ENCODE assay signal across 27 cellular contexts in genomic region chr18:28005164-28005563, GRCh38.
DNase-seq lines count a peak whose midpoint lies in the region; ATAC-seq and TF ChIP-seq lines count a peak whose summit lies in the region.
"Had no signal": no experiment of that assay in that cellular context is flagged by ENCODE, and none has a peak within 500 bp of the region (broad histone marks: within the 10 kb centered on the region; RNA-seq: fewer than 3 reads in every experiment).

No MANE protein-coding gene starts in this region.

- WGBS in heart right ventricle, 2 donors: 56 to 66% methylated on average over 7 of the region's 7 CpGs

- H3K9me3 Mint-ChIP-seq in nephron progenitor cell: no peaks in the 10 kb centered on the region

- H3K4me1 ChIP-seq in heart right ventricle: peaks cover 0 to 33% (median 5%) of the 10 kb centered on the region in 9 donors
- H3K4me1 ChIP-seq: suprapubic skin, upper lobe of right lung had no signal

- no peak overlapping the region for H3K4me3 ChIP-seq in heart right ventricle
- H3K4me3 ChIP-seq: skin epidermis, suprapubic skin, upper lobe of right lung had no signal

- DNase-seq in Ammon's horn (ENCODE audit: low spot score) (peak; percentile 29), heart right ventricle (no peak), nephron progenitor cell (no peak), DMS153 (lab: John Stamatoyannopoulos, UW) (no peak), AG08395 (ENCODE audit: low spot score) (no peak)
- DNase-seq: activated CD4-positive, alpha-beta T cell treated with anti-CD3 and anti-CD28 coated beads, Interleukin-2, amount 50 U/mL, for 4 hours; activated naive CD4-positive, alpha-beta T cell treated with Interleukin-2 at 50 U/mL for 16 hours; activated T-cell treated with anti-CD3 and anti-CD28 coated beads, Interleukin-2, amount 50 U/mL, for 72 hours; CD4-positive, alpha-beta memory T cell; KG1; MM.1S; NCI-H2029 treated with DMSO at 0.1 percent for 48 hours; NCI-H2227 treated with DMSO at 0.1 percent for 48 hours; NCI-H526; OCI-M1; SK-N-SH; stimulated activated naive CD4-positive, alpha-beta T cell; upper lobe of right lung had no signal

- intact Hi-C loops in heart right ventricle (cut with DNase I): loop anchor here in 3 of 10 donors (10.0 kb wide), 3 partner anchors 90 to 180 kb away; partner anchors contain the start of gene CDH2 (in 2 of the 3)

- H3K9me3 ChIP-seq in heart right ventricle: no peaks in the 10 kb centered on the region
- H3K9me3 ChIP-seq: SK-N-SH, suprapubic skin, upper lobe of right lung had no signal

- ATAC-seq in heart right ventricle: peak in 6 of 8 donors; percentile 33 to 64 (median 46)
- ATAC-seq in GM18517 (IDR thresholded peaks at IDR 0.05; ENCODE audit: unreplicated experiment): no peak
- no peak for ATAC-seq in GM18873 (IDR thresholded peaks at IDR 0.05; ENCODE audit: low FRiP score, unreplicated experiment)
- ATAC-seq: activated CD4-positive, CD25-positive, alpha-beta regulatory T cell treated with anti-CD3 and anti-CD28 coated beads, Interleukin-2, amount 50 U/mL, for 24 hours; activated T-cell treated with anti-CD3 and anti-CD28 coated beads, Interleukin-2, amount 50 U/mL, for 72 hours; left lobe of liver; upper lobe of right lung had no signal

- no peak overlapping the region for H3K4me3 Mint-ChIP-seq in nephron progenitor cell
- H3K4me3 Mint-ChIP-seq: activated T-cell treated with anti-CD3 and anti-CD28 coated beads, Interleukin-2, amount 50 U/mL, for 72 hours; CD4-positive, alpha-beta memory T cell; T-helper 1 cell treated with Interleukin-12 subunit alpha and Interleukin-12 subunit beta and Interleukin-4 antibody, amounts not matched to agents 30 μg/mL and 1 μg/mL, for 36 hours had no signal

- peaks cover 76% of the 10 kb centered on the region for H3K36me3 Mint-ChIP-seq in nephron progenitor cell (ENCODE audit: low read depth)
- H3K36me3 Mint-ChIP-seq: CD4-positive, alpha-beta memory T cell had no signal

- peak overlapping the region; percentile 46 for H3K27ac Mint-ChIP-seq in nephron progenitor cell
- H3K27ac Mint-ChIP-seq: activated T-cell treated with anti-CD3 and anti-CD28 coated beads, Interleukin-2, amount 50 U/mL, for 72 hours; CD4-positive, alpha-beta memory T cell; T-helper 1 cell treated with Interleukin-12 subunit alpha and Interleukin-12 subunit beta and Interleukin-4 antibody, amounts not matched to agents 30 μg/mL and 1 μg/mL, for 36 hours had no signal

- TF ChIP-seq CTCF in heart right ventricle (IDR thresholded peaks at IDR 0.05) (peak in 3 of 9 donors; percentile 25 to 30 (median 26)), nephron progenitor cell (IDR thresholded peaks at IDR 0.05) (no peak)

- peaks cover 0 to 28% (median 0%) of the 10 kb centered on the region in 9 donors for H3K36me3 ChIP-seq in heart right ventricle
- H3K36me3 ChIP-seq: suprapubic skin, upper lobe of right lung had no signal

- H3K4me1 Mint-ChIP-seq in nephron progenitor cell: no peaks in the 10 kb centered on the region
- H3K4me1 Mint-ChIP-seq: CD4-positive, alpha-beta memory T cell had no signal

- H3K27me3 ChIP-seq in heart right ventricle: no peaks in the 10 kb centered on the region
- H3K27me3 ChIP-seq: suprapubic skin, upper lobe of right lung had no signal

- H3K27ac ChIP-seq in angular gyrus (ENCODE audit: low read depth, low read length) (peak overlapping the region; percentile 55), heart right ventricle (peak overlapping the region in 5 of 10 donors; percentile 2 to 71 (median 59))
- H3K27ac ChIP-seq: HL-60, skin epidermis, suprapubic skin, upper lobe of right lung had no signal

- H3K27me3 Mint-ChIP-seq in nephron progenitor cell (ENCODE audit: low read depth, poor library complexity): no peaks in the 10 kb centered on the region
- H3K27me3 Mint-ChIP-seq: CD4-positive, alpha-beta memory T cell had no signal

Comparison
In these comparisons a context has a peak if more than half of its experiments do, and no peak if none do; other contexts are left out.
1. ATAC-seq: peak in heart right ventricle (6 of 8); none in GM18517 (single experiment) and GM18873 (single experiment).